8 cellular contexts compared by ENCODE assay signal in the genomic region with DNA sequence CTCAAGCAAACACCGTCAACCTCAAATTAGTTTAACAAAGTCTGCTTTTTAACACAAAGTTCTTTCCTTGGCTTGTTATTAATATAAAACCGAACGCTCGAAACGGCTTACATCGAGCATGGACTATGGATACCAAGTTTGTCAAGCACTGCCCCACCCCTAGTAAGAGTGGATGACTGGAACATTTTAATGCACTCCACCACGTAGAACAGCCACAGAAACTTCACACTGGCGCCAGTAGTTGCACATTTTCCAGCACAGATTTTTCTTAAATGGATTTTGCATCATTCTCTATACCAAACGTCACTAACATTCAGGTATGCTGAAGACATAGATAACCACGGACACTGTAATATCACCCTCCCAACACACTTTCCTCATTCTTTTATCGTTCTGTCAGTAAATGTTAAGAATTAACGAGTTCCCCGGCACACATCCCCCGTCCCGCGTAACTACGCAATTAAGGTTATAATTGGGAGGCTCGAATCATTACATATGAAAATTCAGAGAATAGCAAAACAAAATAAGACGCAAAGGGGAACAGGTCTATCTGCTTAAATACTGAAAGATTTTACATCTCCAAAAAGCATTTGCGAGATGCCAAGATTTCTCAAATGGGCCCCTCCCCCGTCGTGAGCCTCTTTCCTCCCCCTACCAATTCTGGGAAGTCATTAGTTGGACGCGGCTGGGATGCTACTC. TPM values are rescaled to one million over a fixed set of nuclear protein-coding genes. Genes with fewer than 3 reads are reported as not detected.
DNase-seq lines count a peak whose midpoint lies in the region; ATAC-seq and TF ChIP-seq lines count a peak whose summit lies in the region.

No MANE protein-coding gene starts in this region.

- POLR2A ChIA-PET in BJ (lab: Charles Lee): interaction anchor here (0.7 kb wide), 1 partner anchor 203 kb away, joined by 9 read pairs; no protein-coding TSS in a partner anchor

- no peak for ATAC-seq in GM18867 (IDR thresholded peaks at IDR 0.05; ENCODE audit: unreplicated experiment)
- no peak for ATAC-seq in GM21367 (IDR thresholded peaks at IDR 0.05; ENCODE audit: unreplicated experiment)
- ATAC-seq in GM18511 (IDR thresholded peaks at IDR 0.05; ENCODE audit: unreplicated experiment): no peak

- H3K4me1 ChIP-seq in HUES48 (ENCODE audit: control insufficient read depth, insufficient read depth, low read length) (peaks cover 43% of the 10 kb centered on the region), left ventricle myocardium inferior (peaks cover 71% of the 10 kb centered on the region), prostate gland (replicated peaks) (peaks cover 12% of the 10 kb centered on the region)

- peaks cover 4% of the 10 kb centered on the region for H3K36me3 ChIP-seq in BJ (ENCODE audit: control insufficient read depth, insufficient read depth, low read length)
- peaks cover 16% of the 10 kb centered on the region for H3K36me3 ChIP-seq in HUES48 (ENCODE audit: control insufficient read depth, insufficient read depth, low read length)
- H3K36me3 ChIP-seq in left ventricle myocardium inferior: peaks cover 11% of the 10 kb centered on the region
- no peaks in the 10 kb centered on the region for H3K36me3 ChIP-seq in prostate gland

- H3K9me3 ChIP-seq in HUES48 (ENCODE audit: control insufficient read depth, insufficient read depth, low read length) (no peaks in the 10 kb centered on the region), left ventricle myocardium inferior (replicated peaks) (no peaks in the 10 kb centered on the region), prostate gland (no peaks in the 10 kb centered on the region)

- no peak for TF ChIP-seq POLR2A in prostate gland (IDR thresholded peaks at IDR 0.05)

- H3K27ac Mint-ChIP-seq in activated naive CD8-positive, alpha-beta T cell treated with anti-CD3 and anti-CD28 coated beads for 36 hours: no peak overlapping the region

- H3K9me3 Mint-ChIP-seq in activated naive CD8-positive, alpha-beta T cell treated with anti-CD3 and anti-CD28 coated beads for 36 hours: no peaks in the 10 kb centered on the region

- H3K36me3 Mint-ChIP-seq in activated naive CD8-positive, alpha-beta T cell treated with anti-CD3 and anti-CD28 coated beads for 36 hours: no peaks in the 10 kb centered on the region

- H3K27me3 ChIP-seq in BJ (ENCODE audit: control insufficient read depth, insufficient read depth, low read length) (no peaks in the 10 kb centered on the region), HUES48 (ENCODE audit: control insufficient read depth, insufficient read depth, low read length) (no peaks in the 10 kb centered on the region), left ventricle myocardium inferior (ENCODE audit: low read depth) (no peaks in the 10 kb centered on the region), prostate gland (replicated peaks; ENCODE audit: insufficient read depth) (no peaks in the 10 kb centered on the region)

- peak overlapping the region; percentile 82 for H3K4me3 Mint-ChIP-seq in activated naive CD8-positive, alpha-beta T cell treated with anti-CD3 and anti-CD28 coated beads for 36 hours

- CTCF ChIA-PET in BJ (lab: Yijun Ruan, JAX): interaction anchor here (0.5 to 1.7 kb wide), 5 partner anchors 12 to 110 kb away, joined by 3 to 5 read pairs (median 4); no protein-coding TSS in a partner anchor

- intact Hi-C loops in left ventricle myocardium inferior (cut with micrococcal nuclease) (loop anchor here (10.0 kb wide), 2 partner anchors 55 to 95 kb away; no protein-coding TSS in a partner anchor), prostate gland (cut with DNase I) (loop anchor here (5.0 to 10.0 kb wide), 4 partner anchors 75 to 635 kb away; partner anchors contain the start of genes GPR137C, PTGER2 and TXNDC16)

- H3K4me1 Mint-ChIP-seq in activated naive CD8-positive, alpha-beta T cell treated with anti-CD3 and anti-CD28 coated beads for 36 hours: peaks cover 34% of the 10 kb centered on the region

- H3K27ac ChIP-seq in HUES48 (ENCODE audit: low read depth, low read length) (peak overlapping the region; percentile 94), left ventricle myocardium inferior (replicated peaks) (peak overlapping the region; percentile 100), prostate gland (peak overlapping the region; percentile 97 to 98)

- no peak for TF ChIP-seq CTCF in BJ (IDR thresholded peaks at IDR 0.05; ENCODE audit: insufficient read depth, low read depth, low read length)
- no peak for TF ChIP-seq CTCF in left ventricle myocardium inferior (IDR thresholded peaks at IDR 0.05; ENCODE audit: borderline replicate concordance)
- TF ChIP-seq CTCF in prostate gland (IDR thresholded peaks at IDR 0.05): peak in 1 of 4 experiments; percentile 7

- WGBS in prostate gland: 2% methylated on average over 24 of the region's 24 CpGs

- DNase-seq in BJ (ENCODE audit: low read depth) (no peak), left ventricle myocardium inferior (no peak), prostate gland (ENCODE audit: low spot score) (peak; percentile 47)
- DNase-seq in activated naive CD8-positive, alpha-beta T cell treated with anti-CD3 and anti-CD28 coated beads for 36 hours: no peak

- H3K4me3 ChIP-seq in BJ (ENCODE audit: low read depth, low read length) (peak overlapping the region; percentile 85), HUES48 (ENCODE audit: low read depth, low read length) (peak overlapping the region; percentile 85), left ventricle myocardium inferior (peak overlapping the region; percentile 95), prostate gland (peak overlapping the region; percentile 92 to 96)

- H3K27me3 Mint-ChIP-seq in activated naive CD8-positive, alpha-beta T cell treated with anti-CD3 and anti-CD28 coated beads for 36 hours: peaks cover 66% of the 10 kb centered on the region

- H3K9ac ChIP-seq in HUES48 (ENCODE audit: low read depth, low read length): peak overlapping the region; percentile 70

RNA-seq across cellular contexts. Expression of gene FERMT2, which starts 1.0 kb away (rescaled TPM):
- polyA plus RNA-seq in BJ (2011; rRNA removed): 275 and 393 TPM in 2 replicates
- polyA minus RNA-seq in BJ (2011; rRNA and poly(A)+ RNA removed): 102 and 103 TPM in 2 replicates
- total RNA-seq in activated naive CD8-positive, alpha-beta T cell treated with anti-CD3 and anti-CD28 coated beads for 36 hours: 1 to 10 TPM; 1.3 to 2.3 TPM
- total RNA-seq in left ventricle myocardium inferior (91.9 TPM), prostate gland (10 to 100 TPM; 38.8 to 62.9 TPM)

Comparison
In these comparisons a context has a peak if more than half of its experiments do, and no peak if none do; other contexts are left out.
1. RNA of gene FERMT2, which starts 1.0 kb away (total RNA-seq): 91.9 TPM in left ventricle myocardium inferior (single experiment) and 38.8 to 62.9 TPM in prostate gland; 1.3 to 2.3 TPM in activated naive CD8-positive, alpha-beta T cell treated with anti-CD3 and anti-CD28 coated beads for 36 hours; every median in the first group is over 10 times any median in the second.
2. Peak in every context shown above with its lines, with median percentiles within 50 percentile points of each other: H3K4me3 ChIP-seq and H3K27ac ChIP-seq.